11 cellular contexts compared by ENCODE assay signal in the genomic region with DNA sequence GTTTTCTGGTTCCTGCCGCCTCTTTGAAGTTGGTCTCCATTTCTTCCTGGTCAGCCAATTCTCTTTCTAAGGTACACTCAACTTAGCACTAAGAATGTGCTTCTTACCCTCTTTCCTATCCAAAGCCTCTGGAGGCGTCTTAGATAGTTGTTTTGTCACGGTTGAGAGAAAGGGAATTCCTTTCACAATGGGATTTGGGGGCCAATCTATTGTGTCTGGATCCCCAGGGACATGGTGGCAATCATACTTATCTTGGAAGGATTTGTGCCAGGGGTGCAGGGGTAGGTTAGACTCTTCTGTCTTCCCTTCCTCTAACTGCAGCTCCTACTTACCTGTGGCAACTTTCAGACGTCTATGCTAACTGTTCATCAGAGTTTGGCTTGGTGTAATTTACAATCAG.
"Had no signal": no experiment of that assay in that cellular context is flagged by ENCODE, and none has a peak within 500 bp of the region (broad histone marks: within the 10 kb centered on the region; RNA-seq: fewer than 3 reads in every experiment).

No MANE protein-coding gene starts in this region.

- H3K27ac ChIP-seq: hepatocyte, testis, upper lobe of right lung had no signal

- H3K4me1 ChIP-seq: testis, upper lobe of right lung had no signal

- H3K4me2 ChIP-seq: hepatocyte had no signal

- H3K4me3 ChIP-seq: hepatocyte, testis, upper lobe of right lung had no signal

- H3K27me3 ChIP-seq: hepatocyte, testis, upper lobe of right lung had no signal

- ATAC-seq: activated CD4-positive, CD25-positive, alpha-beta regulatory T cell treated with anti-CD3 and anti-CD28 coated beads, Interleukin-2, amount 50 U/mL, for 24 hours; activated naive CD4-positive, alpha-beta T cell treated with anti-CD3 and anti-CD28 coated beads, Interleukin-2, amount 50 U/mL, for 72 hours; activated T-cell treated with anti-CD3 and anti-CD28 coated beads, Interleukin-2, amount 50 U/mL, for 4 hours; upper lobe of right lung had no signal

- DNase-seq: activated CD4-positive, alpha-beta T cell treated with anti-CD3 and anti-CD28 coated beads, Interleukin-2, amount 50 U/mL, for 4 hours; activated effector memory CD4-positive, alpha-beta T cell treated with anti-CD3 and anti-CD28 coated beads, Interleukin-2, amount 50 U/mL, for 16 hours; activated T-cell treated with anti-CD3 and anti-CD28 coated beads, Interleukin-2, amount 50 U/mL, for 4 hours; amniotic stem cell; nephron progenitor cell; stimulated activated CD4-positive, alpha-beta T cell treated with anti-CD3 and anti-CD28 coated beads, Interleukin-4, amount 100 ng/mL, for 1 hour; testis; upper lobe of right lung had no signal

- H3K36me3 ChIP-seq: upper lobe of right lung had no signal

- H3K79me2 ChIP-seq: hepatocyte had no signal
